In genomic region chr13:75896271-75896670, GRCh38 we compare ENCODE assay signal across 18 cellular contexts.
DNase-seq lines count a peak whose midpoint lies in the region; ATAC-seq and TF ChIP-seq lines count a peak whose summit lies in the region.
"Had no signal": no experiment of that assay in that cellular context is flagged by ENCODE, and none has a peak within 500 bp of the region (broad histone marks: within the 10 kb centered on the region; RNA-seq: fewer than 3 reads in every experiment).

No MANE protein-coding gene starts in this region.

- no peak overlapping the region for H2BK20ac ChIP-seq in IMR-90 (ENCODE audit: low read depth, low read length)

- intact Hi-C loops in IMR-90 (cut with micrococcal nuclease) = no loop called here

- dilution Hi-C loops in IMR-90 (cut with HindIII; ENCODE audit: low sequenced_read_pairs, unreplicated experiment) = no loop called here

- CTCF ChIA-PET in IMR-90 (lab: Yijun Ruan, JAX) = interaction anchor here (1.2 kb wide), 1 partner anchor 20 kb away, joined by 3 read pairs; no protein-coding TSS in a partner anchor

- no peaks in the 10 kb centered on the region for H3K9me1 ChIP-seq in IMR-90 (ENCODE audit: insufficient read depth, low read length)

- TF ChIP-seq POLR2A in IMR-90 (IDR thresholded peaks at IDR 0.05; ENCODE audit: low read depth, low read length) = no peak

- no peak overlapping the region for H3K56ac ChIP-seq in IMR-90 (ENCODE audit: extremely low read depth, insufficient read depth, low read length)

- H3K4me3 ChIP-seq in IMR-90 (ENCODE audit: insufficient read depth, low read depth, low read length) (no peak overlapping the region), hepatocyte (no peak overlapping the region), skeletal muscle satellite cell (ENCODE audit: low read length) (no peak overlapping the region), foreskin fibroblast (ENCODE audit: low read depth in 1 of 2, low read length in 2 of 2) (no peak overlapping the region)
- H3K4me3 ChIP-seq: SJSA1 had no signal

- no peak overlapping the region for H2AK5ac ChIP-seq in IMR-90 (ENCODE audit: low read depth, low read length)

- no peak overlapping the region for H4K8ac ChIP-seq in IMR-90 (ENCODE audit: low read depth in 2 of 2, low read length in 2 of 2)

- POLR2A ChIA-PET in IMR-90 (lab: Charles Lee; ENCODE audit: unreplicated experiment) = interaction anchor here (0.6 kb wide), 1 partner anchor 11 kb away, joined by 3 read pairs; no protein-coding TSS in a partner anchor

- no peak overlapping the region for H4K91ac ChIP-seq in IMR-90 (ENCODE audit: insufficient read depth, low read depth, low read length)

- TF ChIP-seq CTCF in IMR-90 (conservative IDR thresholded peaks at IDR 0.05; ENCODE audit: low read depth, low read length) (no peak), hepatocyte (IDR thresholded peaks at IDR 0.05; ENCODE audit: poor library complexity) (no peak), foreskin fibroblast (IDR thresholded peaks at IDR 0.05; ENCODE audit: low read depth, low read length) (no peak)

- no peak overlapping the region for H2BK5ac ChIP-seq in IMR-90 (ENCODE audit: low read depth, low read length, poor library complexity, severe bottlenecking)

- no peak overlapping the region for H2BK15ac ChIP-seq in IMR-90 (ENCODE audit: low read depth, low read length)

- no peak for TF ChIP-seq RAD21 in IMR-90 (IDR thresholded peaks at IDR 0.05; ENCODE audit: low read length)

- H2BK120ac ChIP-seq in IMR-90 (ENCODE audit: low read depth, low read length) = no peak overlapping the region

- H3K4me1 ChIP-seq in IMR-90 (ENCODE audit: control insufficient read depth, insufficient read depth, low read length) (no peaks in the 10 kb centered on the region), hepatocyte (ENCODE audit: insufficient read depth) (no peaks in the 10 kb centered on the region), skeletal muscle satellite cell (ENCODE audit: control insufficient read depth, insufficient read depth, low read length) (peaks cover 13% of the 10 kb centered on the region)

- H2AFZ ChIP-seq in IMR-90 (replicated peaks; ENCODE audit: low read length, poor library complexity) (no peak overlapping the region), hepatocyte (no peak overlapping the region)

- H3K79me2 ChIP-seq in hepatocyte = no peaks in the 10 kb centered on the region

- H3K36me3 ChIP-seq in IMR-90 (ENCODE audit: control insufficient read depth, insufficient read depth, low read length) (no peaks in the 10 kb centered on the region), hepatocyte (replicated peaks; ENCODE audit: insufficient read depth, low read depth) (no peaks in the 10 kb centered on the region), skeletal muscle satellite cell (ENCODE audit: insufficient read depth, low read length) (no peaks in the 10 kb centered on the region)
- H3K36me3 ChIP-seq: SJSA1 had no signal

- H3K23ac ChIP-seq in IMR-90 (ENCODE audit: low read depth, low read length) = no peak overlapping the region

- no peak overlapping the region for H3K9ac ChIP-seq in IMR-90 (ENCODE audit: low read depth, low read length)
- no peak overlapping the region for H3K9ac ChIP-seq in skeletal muscle satellite cell (ENCODE audit: low read depth, low read length)

- peak; percentile 3 for DNase-seq in IMR-90
- peak; percentile 13 for DNase-seq in amniotic epithelial cell (ENCODE audit: low read depth)
- DNase-seq in hepatocyte (ENCODE audit: low spot score) = no peak
- no peak for DNase-seq in foreskin fibroblast
- no peak for DNase-seq in stimulated activated CD4-positive, alpha-beta T cell treated with anti-CD3 and anti-CD28 coated beads, Interleukin-4, amount 100 ng/mL, for 1 hour
- DNase-seq: CD4-positive, CD25-positive, alpha-beta regulatory T cell; DMS79; KBM-7; NCI-H1105; NCI-H2029 treated with DMSO at 0.1 percent for 48 hours; NCI-H2171; NCI-H524 treated with DMSO at 0.1 percent for 48 hours; NCI-H82 had no signal

- WGBS in IMR-90 (ENCODE audit: extremely low coverage in 2 of 2, insufficient read length in 1 of 2), 2 experiments = no CpG with 5 or more reads among the region's 2 CpGs
- 33% methylated on average over 2 of the region's 2 CpGs for WGBS in hepatocyte (ENCODE audit: low lambda C conversion rate, missing lambda C conversion rate)

- no peak overlapping the region for H3K18ac ChIP-seq in IMR-90 (ENCODE audit: low read depth, low read length)

- ATAC-seq in IMR-90 (ENCODE audit: low read depth) (peak; percentile 42), HG02642 (IDR thresholded peaks at IDR 0.05; ENCODE audit: poor library complexity, unreplicated experiment) (no peak), GM21390 (IDR thresholded peaks at IDR 0.05; ENCODE audit: unreplicated experiment) (no peak)
- ATAC-seq: HepG2 had no signal

- no peak overlapping the region for H4K5ac ChIP-seq in IMR-90 (ENCODE audit: low read depth, low read length)

- H3K9me2 ChIP-seq in hepatocyte (replicated peaks; ENCODE audit: insufficient read depth) = no peaks in the 10 kb centered on the region

- H4K20me1 ChIP-seq in IMR-90 (ENCODE audit: insufficient read depth, low read length) (no peaks in the 10 kb centered on the region), hepatocyte (ENCODE audit: insufficient read depth, poor library complexity, severe bottlenecking) (no peaks in the 10 kb centered on the region)

- H3K79me1 ChIP-seq in IMR-90 (ENCODE audit: low read depth in 1 of 2, low read length in 2 of 2) = no peaks in the 10 kb centered on the region

- H3K9me3 ChIP-seq in IMR-90 (ENCODE audit: control insufficient read depth, insufficient read depth, low read length) (no peaks in the 10 kb centered on the region), hepatocyte (ENCODE audit: low read depth) (no peaks in the 10 kb centered on the region), skeletal muscle satellite cell (replicated peaks; ENCODE audit: low read length) (no peaks in the 10 kb centered on the region)
- H3K9me3 ChIP-seq: SJSA1 had no signal

- BruUV-seq in IMR-90 (replicated peaks; lab: Mats Ljungman, UMichigan) = no TSS peak

- H3K27ac ChIP-seq in IMR-90 (ENCODE audit: insufficient read depth, low read length) (no peak overlapping the region), hepatocyte (peak overlapping the region; percentile 43)
- H3K27ac ChIP-seq: SJSA1 had no signal

- H2AK9ac ChIP-seq in IMR-90 (replicated peaks; ENCODE audit: low read depth, low read length, poor library complexity) = no peak overlapping the region

- H3K4ac ChIP-seq in IMR-90 (ENCODE audit: low read depth, low read length) = no peak overlapping the region

- no peak overlapping the region for H3K4me2 ChIP-seq in IMR-90 (ENCODE audit: low read depth, low read length)
- H3K4me2 ChIP-seq in hepatocyte = peak overlapping the region; percentile 4
- H3K4me2 ChIP-seq in skeletal muscle satellite cell (ENCODE audit: low read length) = peak overlapping the region; percentile 39

- in situ Hi-C loops in IMR-90 (cut with MboI; ENCODE audit: low sequenced_read_pairs) = no loop called here

- H3K14ac ChIP-seq in IMR-90 (replicated peaks; ENCODE audit: low read depth, low read length) = no peak overlapping the region

- H3K27me3 ChIP-seq in IMR-90 (ENCODE audit: control insufficient read depth, insufficient read depth, low read length) = peaks cover 2% of the 10 kb centered on the region; the same call in 1 of the 2 replicates
- H3K27me3 ChIP-seq in hepatocyte = no peaks in the 10 kb centered on the region
- no peaks in the 10 kb centered on the region for H3K27me3 ChIP-seq in skeletal muscle satellite cell (ENCODE audit: control insufficient read depth, insufficient read depth, low read length)
- H3K27me3 ChIP-seq: SJSA1 had no signal

TF ChIP-seq in IMR-90, 13 proteins besides CTCF, POLR2A, EP300 and RAD21:
- TF ChIP-seq CHD1 (IDR thresholded peaks at IDR 0.05; ENCODE audit: low read depth, low read length) = no peak
- TF ChIP-seq FOS (IDR thresholded peaks at IDR 0.05; ENCODE audit: low read depth, low read length) = no peak
- TF ChIP-seq CEBPB (IDR thresholded peaks at IDR 0.05; ENCODE audit: low read depth, low read length) = no peak
- TF ChIP-seq NFE2L2 (IDR thresholded peaks at IDR 0.05; ENCODE audit: low read depth, low read length) = no peak
- no peak for TF ChIP-seq MXI1 (IDR thresholded peaks at IDR 0.05; ENCODE audit: borderline replicate concordance, low read depth, low read length)
- TF ChIP-seq BHLHE40 (IDR thresholded peaks at IDR 0.05; ENCODE audit: low read depth, low read length) = no peak
- no peak for TF ChIP-seq USF2 (IDR thresholded peaks at IDR 0.05; ENCODE audit: low read depth, low read length)
TF ChIP-seq in IMR-90: peak in this region for 0.

Comparison
In these comparisons a context has a peak if more than half of its experiments do, and no peak if none do; other contexts are left out.
1. DNase-seq: peak in IMR-90 (single experiment) and amniotic epithelial cell (single experiment); none in hepatocyte (single experiment), foreskin fibroblast (0 of 2) and stimulated activated CD4-positive, alpha-beta T cell treated with anti-CD3 and anti-CD28 coated beads, Interleukin-4, amount 100 ng/mL, for 1 hour (single experiment).